In the genomic region with DNA sequence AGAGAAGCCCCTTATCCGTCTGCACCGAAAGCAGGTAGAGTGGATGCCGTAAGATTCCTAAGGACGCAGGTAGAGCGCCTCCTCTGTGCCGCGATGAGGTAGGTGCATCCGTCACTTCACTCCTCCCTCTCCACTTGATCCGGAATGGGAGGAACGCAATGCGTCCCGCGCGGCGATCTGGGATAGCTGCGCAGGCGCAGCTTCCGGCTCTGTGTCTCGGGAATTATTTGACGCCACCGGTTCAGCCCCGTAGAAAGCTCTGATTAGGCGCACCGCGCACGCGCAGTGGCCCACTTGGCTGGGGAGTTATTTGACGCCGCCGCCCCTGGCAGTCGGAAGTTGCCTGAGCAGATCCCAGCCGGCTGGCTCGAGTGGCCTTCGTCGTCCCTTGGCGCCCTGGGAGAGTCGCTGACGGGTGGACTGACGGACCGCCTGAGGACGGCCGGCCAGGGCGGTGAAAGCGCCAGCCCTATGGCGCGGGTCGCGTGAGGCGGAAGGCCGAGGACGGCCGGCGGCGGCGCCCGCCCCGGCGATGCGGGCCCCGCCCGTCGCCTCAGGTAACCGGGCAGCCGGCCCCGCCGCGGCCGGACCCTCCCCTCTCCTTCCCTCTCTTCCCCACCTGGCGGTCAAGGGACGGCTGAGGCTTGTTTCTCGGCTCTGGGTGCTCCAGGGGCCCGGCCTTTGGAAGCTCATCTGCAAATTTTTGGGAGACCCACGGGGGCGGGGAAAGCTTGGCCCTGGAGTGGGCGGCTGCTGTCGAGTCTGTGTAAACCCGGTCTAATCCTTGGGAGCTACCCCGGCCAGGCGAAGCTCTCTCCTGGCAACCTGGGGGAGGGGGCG, we compare ENCODE assay signal across 8 cellular contexts. TPM values are rescaled to one million over a fixed set of nuclear protein-coding genes. Genes with fewer than 3 reads are reported as not detected.
A peak's percentile ranks its signal among the peaks of the same experiment; 100 is the strongest.
DNase-seq lines count a peak whose midpoint lies in the region; ATAC-seq, FAIRE-seq and TF ChIP-seq lines count a peak whose summit lies in the region.

Gene RALGAPB (plus strand): TSS at position 331 of the 840 bp plus-strand sequence. CDS start 15,590 bp downstream, outside the sequence.

- H3K27me3 Mint-ChIP-seq in activated CD4-positive, alpha-beta T cell treated with anti-CD3 and anti-CD28 coated beads for 36 hours, result no peaks in the 10 kb centered on the region

- POLR2A ChIA-PET in BJ (lab: Charles Lee), result interaction anchor here (0.5 to 1.0 kb wide), 2 partner anchors 37 to 47 kb away, joined by 3 to 4 read pairs; partner anchors contain the start of gene SNHG17
- POLR2A ChIA-PET in activated CD4-positive, alpha-beta T cell treated with anti-CD3 and anti-CD28 coated beads for 36 hours (lab: Charles Lee), result interaction anchor here (0.7 to 2.5 kb wide), 4 partner anchors 27 to 54 kb away, joined by 3 to 35 read pairs (median 7); partner anchors contain the start of gene SNHG17

- CTCF ChIA-PET in BJ (lab: Yijun Ruan, JAX), result interaction anchor here (0.6 to 2.6 kb wide), 9 partner anchors 13 to 86 kb away, joined by 3 to 12 read pairs (median 4); partner anchors contain the start of gene SNHG17
- CTCF ChIA-PET in activated CD4-positive, alpha-beta T cell treated with anti-CD3 and anti-CD28 coated beads for 36 hours (lab: Charles Lee), result interaction anchor here (0.6 to 2.6 kb wide), 13 partner anchors 9 to 1278 kb away, joined by 3 to 21 read pairs (median 5); partner anchors contain the start of gene SNHG17

- intact Hi-C loops in activated CD4-positive, alpha-beta T cell treated with anti-CD3 and anti-CD28 coated beads for 36 hours (cut with DNase I, micrococcal nuclease), result loop anchor here (1.0 kb wide), 6 partner anchors 26 to 1293 kb away; partner anchors contain the start of genes SNHG17 (in 2 of the 2), ACTR5 (in 1 of the 2), DHX35 (in 1 of the 2) and MROH8 (in 1 of the 2)

- peak within 1 kb of the TSS; percentile 79 for H3K27ac Mint-ChIP-seq in activated CD4-positive, alpha-beta T cell treated with anti-CD3 and anti-CD28 coated beads for 36 hours

- no peaks in the 10 kb centered on the region for H3K27me3 ChIP-seq in BJ (ENCODE audit: control insufficient read depth, insufficient read depth, low read length)
- no peaks in the 10 kb centered on the region for H3K27me3 ChIP-seq in kidney epithelial cell (ENCODE audit: control insufficient read depth, insufficient read depth, low read length)

- peak; percentile 65 for TF ChIP-seq CTCF in BJ (IDR thresholded peaks at IDR 0.05; ENCODE audit: insufficient read depth, low read depth, low read length)
- peak; percentile 52 for TF ChIP-seq CTCF in kidney epithelial cell (IDR thresholded peaks at IDR 0.05; ENCODE audit: insufficient read depth, low read length, poor library complexity, severe bottlenecking)

- peak within 1 kb of the TSS; percentile 62 for H3K27ac ChIP-seq in cingulate gyrus (ENCODE audit: low read depth, low read length)

- H3K4me1 Mint-ChIP-seq in activated CD4-positive, alpha-beta T cell treated with anti-CD3 and anti-CD28 coated beads for 36 hours, result peaks cover 38% of the 10 kb centered on the region

- peaks cover 5% of the 10 kb centered on the region for H3K9me3 Mint-ChIP-seq in activated CD4-positive, alpha-beta T cell treated with anti-CD3 and anti-CD28 coated beads for 36 hours (ENCODE audit: low read depth)

- DNase-seq in BJ (ENCODE audit: low read depth), result peak; percentile 89
- peak; percentile 93 for DNase-seq in GM19239 (ENCODE audit: insufficient read length, low spot score)
- peak; percentile 99 to 100 for DNase-seq in NCI-H524 (lab: John Stamatoyannopoulos, UW)
- DNase-seq in activated CD4-positive, alpha-beta T cell treated with anti-CD3 and anti-CD28 coated beads for 36 hours, result peak; percentile 99
- DNase-seq in kidney epithelial cell (ENCODE audit: low read depth), result peak; percentile 92
- DNase-seq in stimulated activated CD4-positive, alpha-beta T cell treated with anti-CD3 and anti-CD28 coated beads, Interleukin-15, amount 100 ng/mL, for 48 hours (ENCODE audit: low read depth in 2 of 2), result peak; percentile 96 to 97

- FAIRE-seq in GM19239 (lab: Jason Lieb, UNC), result peak; percentile 96

- peaks cover 4% of the 10 kb centered on the region for H3K36me3 Mint-ChIP-seq in activated CD4-positive, alpha-beta T cell treated with anti-CD3 and anti-CD28 coated beads for 36 hours (ENCODE audit: low read depth)

- peak; percentile 83 for ATAC-seq in HG03457 (IDR thresholded peaks at IDR 0.05; ENCODE audit: unreplicated experiment)
- peak; percentile 96 for ATAC-seq in activated CD4-positive, alpha-beta T cell treated with anti-CD3 and anti-CD28 coated beads for 36 hours

- peak within 1 kb of the TSS; percentile 85 for H3K4me3 Mint-ChIP-seq in activated CD4-positive, alpha-beta T cell treated with anti-CD3 and anti-CD28 coated beads for 36 hours

- H3K4me3 ChIP-seq in BJ (ENCODE audit: low read depth, low read length) (peak within 1 kb of the TSS; percentile 71), kidney epithelial cell (ENCODE audit: low read depth, low read length) (peak within 1 kb of the TSS; percentile 85)

- H3K36me3 ChIP-seq in BJ (ENCODE audit: control insufficient read depth, insufficient read depth, low read length) (no peaks in the 10 kb centered on the region), kidney epithelial cell (ENCODE audit: control insufficient read depth, insufficient read depth, low read length) (no peaks in the 10 kb centered on the region)

RNA-seq across cellular contexts. Expression of gene RALGAPB, which starts in this region (rescaled TPM):
- 14.8 and 24.3 TPM in 2 replicates for polyA plus RNA-seq in BJ (2011; rRNA removed)
- polyA minus RNA-seq in BJ (2011; rRNA and poly(A)+ RNA removed), result 21.2 and 24.3 TPM in 2 replicates
- total RNA-seq in activated CD4-positive, alpha-beta T cell treated with anti-CD3 and anti-CD28 coated beads for 36 hours, result 10 to 100 TPM; 23.5 to 27.1 TPM
- 32.9 and 35.1 TPM in 2 replicates for total RNA-seq in kidney epithelial cell

Comparison
In these comparisons a context has a peak if more than half of its experiments do, and no peak if none do; other contexts are left out.
1. Peak in every context shown above with its lines: DNase-seq, ATAC-seq, H3K4me3 ChIP-seq and H3K27ac ChIP-seq.